10 cellular contexts compared by ENCODE assay signal in genomic region chr17:45246338-45246737, GRCh38. TPM values are rescaled to one million over a fixed set of nuclear protein-coding genes. Genes with fewer than 3 reads are reported as not detected.
DNase-seq lines count a peak whose midpoint lies in the region; ATAC-seq, FAIRE-seq and TF ChIP-seq lines count a peak whose summit lies in the region.
"Had no signal": no experiment of that assay in that cellular context is flagged by ENCODE, and none has a peak within 500 bp of the region (broad histone marks: within the 10 kb centered on the region; RNA-seq: fewer than 3 reads in every experiment).

No MANE protein-coding gene starts in this region.

- no peak for TF ChIP-seq CTCF in CD14-positive monocyte (IDR thresholded peaks at IDR 0.05)
- TF ChIP-seq CTCF in astrocyte (IDR thresholded peaks at IDR 0.05; ENCODE audit: insufficient read depth, low read depth, low read length) = no peak
- no peak for TF ChIP-seq CTCF in natural killer cell (IDR thresholded peaks at IDR 0.05)

- H3K9ac ChIP-seq in HUES64 (ENCODE audit: low read depth, low read length) = peak overlapping the region; percentile 57
- no peak overlapping the region for H3K9ac ChIP-seq in astrocyte (ENCODE audit: low read length)

- H3K4me1 ChIP-seq in HUES64 (ENCODE audit: insufficient read depth, low read length) = peaks cover 14% of the 10 kb centered on the region
- peaks cover 7% of the 10 kb centered on the region for H3K4me1 ChIP-seq in astrocyte (ENCODE audit: insufficient read depth, low read length)

- peak overlapping the region; percentile 69 for H3K4me3 ChIP-seq in HUES64 (ENCODE audit: low read length)
- H3K4me3 ChIP-seq in astrocyte (ENCODE audit: insufficient read depth, low read depth, low read length) = no peak overlapping the region

- H3K4me2 ChIP-seq in astrocyte (ENCODE audit: low read length) = peak overlapping the region; percentile 88

- no peak overlapping the region for H2AFZ ChIP-seq in astrocyte (ENCODE audit: low read depth, low read length)

- H3K9me3 Mint-ChIP-seq in CD14-positive monocyte (peaks cover 0 to 3% (median 0%) of the 10 kb centered on the region in 7 donors), astrocyte (ENCODE audit: unreplicated experiment) (no peaks in the 10 kb centered on the region), natural killer cell (no peaks in the 10 kb centered on the region)

- WGBS in HUES64 = 73% methylated on average over 8 of the region's 8 CpGs

- H3K4me1 Mint-ChIP-seq in CD14-positive monocyte (peaks cover 39% of the 10 kb centered on the region), astrocyte (ENCODE audit: low read depth, unreplicated experiment) (peaks cover 3% of the 10 kb centered on the region), natural killer cell (peaks cover 24 to 58% of the 10 kb centered on the region in 2 donors)

- H4K20me1 ChIP-seq in astrocyte (ENCODE audit: insufficient read depth, low read length) = peaks cover 7% of the 10 kb centered on the region

- H3K79me2 ChIP-seq in astrocyte (ENCODE audit: insufficient read depth, low read length) = no peaks in the 10 kb centered on the region

- intact Hi-C loops in CD14-positive monocyte (cut with micrococcal nuclease) = no loop called here
- intact Hi-C loops in natural killer cell (cut with micrococcal nuclease) = loop anchor here (2.0 kb wide), 1 partner anchor 16 kb away; the partner anchor contains the start of gene SPATA32

- H3K27me3 ChIP-seq in HUES64 (ENCODE audit: insufficient read depth, low read length) (peaks cover 8% of the 10 kb centered on the region), astrocyte (ENCODE audit: insufficient read depth, low read length) (peaks cover 10% of the 10 kb centered on the region)

- FAIRE-seq in astrocyte (lab: Jason Lieb, UNC) = no peak

- H3K27ac ChIP-seq in HUES64 (ENCODE audit: low read depth, low read length) = no peak overlapping the region
- no peak overlapping the region for H3K27ac ChIP-seq in astrocyte (ENCODE audit: low read depth, low read length)

- no peaks in the 10 kb centered on the region for H3K9me3 ChIP-seq in HUES64 (ENCODE audit: insufficient read depth, low read depth, low read length)
- no peaks in the 10 kb centered on the region for H3K9me3 ChIP-seq in astrocyte (ENCODE audit: insufficient read depth, low read depth, low read length)

- H3K27ac Mint-ChIP-seq in CD14-positive monocyte = peak overlapping the region in 2 of 7 donors; percentile 12 to 15
- peak overlapping the region; percentile 34 for H3K27ac Mint-ChIP-seq in astrocyte (ENCODE audit: unreplicated experiment)
- peak overlapping the region; percentile 87 to 89 for H3K27ac Mint-ChIP-seq in natural killer cell

- ATAC-seq in natural killer cell (no peak), GM19324 (IDR thresholded peaks at IDR 0.05; ENCODE audit: low FRiP score, unreplicated experiment) (no peak)

- peaks cover 0 to 4% (median 0%) of the 10 kb centered on the region in 3 donors for H3K27me3 Mint-ChIP-seq in CD14-positive monocyte (ENCODE audit: low read depth in 3 of 3)
- peaks cover 17% of the 10 kb centered on the region for H3K27me3 Mint-ChIP-seq in astrocyte (ENCODE audit: low read depth, unreplicated experiment)
- no peaks in the 10 kb centered on the region for H3K27me3 Mint-ChIP-seq in natural killer cell (ENCODE audit: low read depth in 2 of 2)

- H3K36me3 Mint-ChIP-seq in CD14-positive monocyte (peaks cover 62 to 81% of the 10 kb centered on the region in 2 donors), astrocyte (ENCODE audit: low read depth, unreplicated experiment) (peaks cover 3% of the 10 kb centered on the region), natural killer cell (no peaks in the 10 kb centered on the region)

- H3K4me3 Mint-ChIP-seq in CD14-positive monocyte (peak overlapping the region; percentile 24 to 26), astrocyte (ENCODE audit: unreplicated experiment) (peak overlapping the region; percentile 93), natural killer cell (peak overlapping the region; percentile 87)

- H3K36me3 ChIP-seq in HUES64 (ENCODE audit: insufficient read depth, low read length) (peaks cover 15% of the 10 kb centered on the region), astrocyte (ENCODE audit: insufficient read depth, low read length) (no peaks in the 10 kb centered on the region)

- DNase-seq in CD14-positive monocyte (ENCODE audit: low spot score) (no peak), astrocyte (ENCODE audit: low read depth) (no peak), natural killer cell (no peak), cerebellum (ENCODE audit: low spot score) (no peak), kidney glomerular epithelial cell (lab: John Stamatoyannopoulos, UW) (no peak), GM03348 (ENCODE audit: low spot score) (no peak)
- DNase-seq: NCI-H1048 had no signal

RNA-seq across cellular contexts. Expression of gene SPATA32, which starts 15.6 kb away (rescaled TPM):
- polyA plus RNA-seq in CD14-positive monocyte = not detected
- polyA plus RNA-seq in HUES64 (2013, experiment 1 of 2) = not detected
- polyA plus RNA-seq in HUES64 (2013, experiment 2 of 2) = not detected
- not detected in 2 replicates for total RNA-seq in astrocyte
- total RNA-seq in natural killer cell = under 1 TPM in 1 of 3 donors, not detected in 2; 0.43 TPM
- total RNA-seq in cerebellum = not detected
- total RNA-seq: lung microvascular endothelial cell had no signal

RNA-seq across cellular contexts. Expression of gene FMNL1, which starts 24.7 kb away (rescaled TPM):
- 10 to 100 TPM; 23.8 to 24.8 TPM for polyA plus RNA-seq in CD14-positive monocyte
- polyA plus RNA-seq in HUES64 (2013, experiment 1 of 2) = 4.1 TPM
- polyA plus RNA-seq in HUES64 (2013, experiment 2 of 2) = 3.2 TPM
- total RNA-seq in astrocyte = 4.0 and 4.7 TPM in 2 replicates
- 100 to 1,000 TPM; 741 to 836 (median 752) TPM for total RNA-seq in natural killer cell
- total RNA-seq in cerebellum = 3.4 TPM

Comparison
In these comparisons a context has a peak if more than half of its experiments do, and no peak if none do; other contexts are left out.
1. H3K4me3 Mint-ChIP-seq: peak in every context shown above with its lines; median percentile 93 in astrocyte; 87 in natural killer cell; 25 in CD14-positive monocyte.
2. RNA of gene FMNL1, which starts 24.7 kb away (total RNA-seq): 741 to 836 TPM in natural killer cell; 4.0 to 4.7 TPM in astrocyte and 3.4 TPM in cerebellum (single experiment); every median in the first group is over 100 times any median in the second.